ENCODE assay signal across 7 cellular contexts in genomic region chr1:28582248-28582615, GRCh38. TPM values are rescaled to one million over a fixed set of nuclear protein-coding genes. Genes with fewer than 3 reads are reported as not detected.
DNase-seq lines count a peak whose midpoint lies in the region; ATAC-seq and TF ChIP-seq lines count a peak whose summit lies in the region.

No MANE protein-coding gene starts in this region.

- H3K27me3 Mint-ChIP-seq in central memory CD8-positive, alpha-beta T cell = no peaks in the 10 kb centered on the region

- peak; percentile 30 for DNase-seq in MV-4-11 (lab: John Stamatoyannopoulos, UW)
- DNase-seq in central memory CD8-positive, alpha-beta T cell (ENCODE audit: low spot score in 2 of 2) = no peak
- DNase-seq in lung (ENCODE audit: low spot score) = no peak
- no peak for DNase-seq in vagina (ENCODE audit: extremely low spot score in 2 of 2)
- DNase-seq in activated CD4-positive, CD25-positive, alpha-beta regulatory T cell treated with anti-CD3 and anti-CD28 coated beads, Interleukin-2, amount 50 U/mL, for 72 hours = no peak

- no peak for TF ChIP-seq POLR2A in vagina (IDR thresholded peaks at IDR 0.05)

- H3K27ac Mint-ChIP-seq in central memory CD8-positive, alpha-beta T cell (ENCODE audit: low read depth) = peak overlapping the region; percentile 89

- intact Hi-C loops in vagina (cut with DNase I) = no loop called here

- 0 to 2% methylated on average over 10 of the region's 10 CpGs for WGBS in lung, 2 donors

- peak overlapping the region; percentile 94 for H3K4me3 Mint-ChIP-seq in central memory CD8-positive, alpha-beta T cell

- H3K4me1 Mint-ChIP-seq in central memory CD8-positive, alpha-beta T cell = peaks cover 42% of the 10 kb centered on the region

- H3K27me3 ChIP-seq in lung (ENCODE audit: control insufficient read depth, insufficient read depth) (no peaks in the 10 kb centered on the region), vagina (no peaks in the 10 kb centered on the region)

- peaks cover 18% of the 10 kb centered on the region in 2 donors for H3K36me3 ChIP-seq in lung (ENCODE audit: control insufficient read depth in 2 of 2, insufficient read depth in 2 of 2, low read length in 2 of 2)
- H3K36me3 ChIP-seq in vagina = peaks cover 0 to 33% of the 10 kb centered on the region in 2 donors

- peaks cover 51% of the 10 kb centered on the region for H3K36me3 Mint-ChIP-seq in central memory CD8-positive, alpha-beta T cell (ENCODE audit: insufficient read depth)

- no peak for TF ChIP-seq CTCF in GM12875 (IDR thresholded peaks at IDR 0.05; ENCODE audit: borderline replicate concordance, insufficient read depth, low read depth, low read length)
- TF ChIP-seq CTCF in lung (IDR thresholded peaks at IDR 0.05; ENCODE audit: control extremely low read depth, extremely low read depth) = no peak
- TF ChIP-seq CTCF in vagina (IDR thresholded peaks at IDR 0.05) = no peak

- H3K4me3 ChIP-seq in GM12875 (ENCODE audit: low read depth, low read length) (peak overlapping the region; percentile 66), lung (peak overlapping the region; percentile 27), vagina (peak overlapping the region; percentile 94 to 99)

- H3K27ac ChIP-seq in lung (ENCODE audit: low read depth in 1 of 2, low read length in 1 of 2) (peak overlapping the region; percentile 68 to 83), vagina (peak overlapping the region; percentile 92)

- ATAC-seq in central memory CD8-positive, alpha-beta T cell (replicated peaks; ENCODE audit: extremely low read depth, poor library complexity, severe bottlenecking) = peak; percentile 4
- ATAC-seq in lung (ENCODE audit: insufficient read depth, low FRiP score) = no peak
- no peak for ATAC-seq in HG03521 (IDR thresholded peaks at IDR 0.05; ENCODE audit: unreplicated experiment)

- H3K9me3 ChIP-seq in lung (ENCODE audit: control insufficient read depth in 2 of 2, insufficient read depth in 1 of 2, low read length in 1 of 2) (no peaks in the 10 kb centered on the region), vagina (no peaks in the 10 kb centered on the region)

- H3K9me3 Mint-ChIP-seq in central memory CD8-positive, alpha-beta T cell = no peaks in the 10 kb centered on the region

- peaks cover 0 to 7% of the 10 kb centered on the region in 2 donors for H3K4me1 ChIP-seq in lung (ENCODE audit: control insufficient read depth in 2 of 2, insufficient read depth in 2 of 2, low read length in 2 of 2)
- H3K4me1 ChIP-seq in vagina = peaks cover 37% of the 10 kb centered on the region

RNA-seq across cellular contexts. Expression of gene RAB42, which starts 9.8 kb away (rescaled TPM):
- total RNA-seq in lung = 10 to 100 TPM in 1 of 2 donors, 1 to 10 TPM in 1; 5.7 to 11.7 TPM
- 1 to 10 TPM; 3.1 to 8.6 TPM for polyA plus RNA-seq in lung
- total RNA-seq in vagina = 2.5 TPM

RNA-seq across cellular contexts. Expression of gene TRNAU1AP, which starts 29.3 kb away (rescaled TPM):
- total RNA-seq in lung (10 to 100 TPM; 32.1 to 40.2 TPM), vagina (14.0 TPM)
- 10 to 100 TPM; 25.4 to 28.4 TPM for polyA plus RNA-seq in lung

Comparison
In these comparisons a context has a peak if more than half of its experiments do, and no peak if none do; other contexts are left out.
1. H3K4me3 ChIP-seq: peak in every context shown above with its lines; median percentile 96 in vagina; 66 in GM12875; 27 in lung.